ENCODE assay signal across 7 cellular contexts in genomic region chr14:97104029-97104428, GRCh38.
"Had no signal": no experiment of that assay in that cellular context is flagged by ENCODE, and none has a peak within 500 bp of the region (broad histone marks: within the 10 kb centered on the region; RNA-seq: fewer than 3 reads in every experiment).

No MANE protein-coding gene starts in this region.

- H3K4me3 ChIP-seq: GM23248, HAP-1 had no signal

- H3K36me3 ChIP-seq: HAP-1 had no signal

- H3K27ac ChIP-seq: GM23248, HL-60 had no signal

- H3K9ac ChIP-seq: GM23248 had no signal

- H3K9me3 ChIP-seq: HAP-1 had no signal

- DNase-seq: GM23248, GOT3, H7, HFFc6, KG1 had no signal
